ENCODE assay signal across 8 cellular contexts in genomic region chr1:244319283-244320132, GRCh38.
DNase-seq lines count a peak whose midpoint lies in the region; ATAC-seq, FAIRE-seq and TF ChIP-seq lines count a peak whose summit lies in the region.

No MANE protein-coding gene starts in this region.

- H3K4me3 ChIP-seq in AG09309 (ENCODE audit: control insufficient read depth, low read depth, low read length) = no peak overlapping the region
- no peak overlapping the region for H3K4me3 ChIP-seq in small intestine (ENCODE audit: low read depth in 1 of 2, low read length in 2 of 2)
- no peak overlapping the region for H3K4me3 ChIP-seq in prostate gland

- no peaks in the 10 kb centered on the region for H3K27me3 Mint-ChIP-seq in dendritic cell treated with granulocyte-macrophage colony-stimulating factor and Interleukin-4, amounts not matched to agents 40 ng/mL and 50 ng/mL, for 4 days

- 66 to 83% (median 69%) methylated on average over 9 of the region's 9 CpGs for WGBS in small intestine, 3 donors
- whole genome bisulfite sequencing in prostate gland = 68% methylated on average over 9 of the region's 9 CpGs

- H3K4me1 Mint-ChIP-seq in dendritic cell treated with granulocyte-macrophage colony-stimulating factor and Interleukin-4, amounts not matched to agents 40 ng/mL and 50 ng/mL, for 4 days (ENCODE audit: low read depth) = peaks cover 38% of the 10 kb centered on the region

- H3K36me3 ChIP-seq in small intestine (ENCODE audit: control insufficient read depth in 2 of 2, insufficient read depth in 2 of 2, low read length in 2 of 2) (no peaks in the 10 kb centered on the region), prostate gland (no peaks in the 10 kb centered on the region)

- H3K9me3 Mint-ChIP-seq in dendritic cell treated with granulocyte-macrophage colony-stimulating factor and Interleukin-4, amounts not matched to agents 40 ng/mL and 50 ng/mL, for 4 days = no peaks in the 10 kb centered on the region

- peaks cover 0 to 9% of the 10 kb centered on the region in 2 donors for H3K4me1 ChIP-seq in small intestine (ENCODE audit: control insufficient read depth in 2 of 2, insufficient read depth in 1 of 2, low read depth in 1 of 2, low read length in 1 of 2)
- H3K4me1 ChIP-seq in prostate gland (replicated peaks) = peaks cover 11% of the 10 kb centered on the region

- ATAC-seq in GM18907 (IDR thresholded peaks at IDR 0.05; ENCODE audit: unreplicated experiment) = peak; percentile 79
- peak; percentile 73 for ATAC-seq in HG03064 (IDR thresholded peaks at IDR 0.05; ENCODE audit: low read depth, unreplicated experiment)

- H3K27ac Mint-ChIP-seq in dendritic cell treated with granulocyte-macrophage colony-stimulating factor and Interleukin-4, amounts not matched to agents 40 ng/mL and 50 ng/mL, for 4 days = peak overlapping the region; percentile 97

- DNase-seq in AG09309 (ENCODE audit: low read depth) = peak; percentile 73
- peak; percentile 100 for DNase-seq in SKM-1 (lab: John Stamatoyannopoulos, UW; ENCODE audit: unreplicated experiment)
- peak; percentile 37 for DNase-seq in small intestine
- DNase-seq in prostate gland (ENCODE audit: low spot score) = no peak
- DNase-seq in DMS53 (lab: John Stamatoyannopoulos, UW) = no peak

- H3K27me3 ChIP-seq in small intestine (ENCODE audit: control insufficient read depth in 2 of 2, insufficient read depth in 2 of 2, low read length in 2 of 2) = no peaks in the 10 kb centered on the region
- H3K27me3 ChIP-seq in prostate gland (replicated peaks; ENCODE audit: insufficient read depth) = no peaks in the 10 kb centered on the region

- FAIRE-seq in small intestine (lab: Jason Lieb, UNC) = no peak

- no peak for TF ChIP-seq POLR2A in prostate gland (IDR thresholded peaks at IDR 0.05)

- TF ChIP-seq CTCF in AG09309 (IDR thresholded peaks at IDR 0.05; ENCODE audit: control insufficient read depth, insufficient read depth, low read depth, low read length, missing control alignments) (no peak), prostate gland (IDR thresholded peaks at IDR 0.05) (no peak)

- peak overlapping the region; percentile 49 for H3K4me3 Mint-ChIP-seq in dendritic cell treated with granulocyte-macrophage colony-stimulating factor and Interleukin-4, amounts not matched to agents 40 ng/mL and 50 ng/mL, for 4 days

- intact Hi-C loops in dendritic cell treated with granulocyte-macrophage colony-stimulating factor and Interleukin-4, amounts not matched to agents 40 ng/mL and 50 ng/mL, for 4 days (cut with micrococcal nuclease) = loop anchor here (5.0 to 10.0 kb wide), 3 partner anchors 33 to 135 kb away; partner anchors contain the start of gene ADSS2
- intact Hi-C loops in prostate gland (cut with DNase I) = no loop called here

- no peaks in the 10 kb centered on the region for H3K9me3 ChIP-seq in small intestine (ENCODE audit: control insufficient read depth, low read depth)
- H3K9me3 ChIP-seq in prostate gland = no peaks in the 10 kb centered on the region

- H3K27ac ChIP-seq in small intestine (ENCODE audit: low read depth in 1 of 2, low read length in 1 of 2) (peak overlapping the region in 1 of 2 donors; percentile 35), prostate gland (peak overlapping the region in 1 of 2 donors; percentile 9)

- H3K36me3 Mint-ChIP-seq in dendritic cell treated with granulocyte-macrophage colony-stimulating factor and Interleukin-4, amounts not matched to agents 40 ng/mL and 50 ng/mL, for 4 days (ENCODE audit: low read depth) = no peaks in the 10 kb centered on the region

Comparison
In these comparisons a context has a peak if more than half of its experiments do, and no peak if none do; other contexts are left out.
1. DNase-seq: peak in AG09309 (single experiment), SKM-1 (single experiment) and small intestine (single experiment); none in prostate gland (single experiment) and DMS53 (single experiment).